2 cellular contexts compared by ENCODE assay signal in the genomic region with DNA sequence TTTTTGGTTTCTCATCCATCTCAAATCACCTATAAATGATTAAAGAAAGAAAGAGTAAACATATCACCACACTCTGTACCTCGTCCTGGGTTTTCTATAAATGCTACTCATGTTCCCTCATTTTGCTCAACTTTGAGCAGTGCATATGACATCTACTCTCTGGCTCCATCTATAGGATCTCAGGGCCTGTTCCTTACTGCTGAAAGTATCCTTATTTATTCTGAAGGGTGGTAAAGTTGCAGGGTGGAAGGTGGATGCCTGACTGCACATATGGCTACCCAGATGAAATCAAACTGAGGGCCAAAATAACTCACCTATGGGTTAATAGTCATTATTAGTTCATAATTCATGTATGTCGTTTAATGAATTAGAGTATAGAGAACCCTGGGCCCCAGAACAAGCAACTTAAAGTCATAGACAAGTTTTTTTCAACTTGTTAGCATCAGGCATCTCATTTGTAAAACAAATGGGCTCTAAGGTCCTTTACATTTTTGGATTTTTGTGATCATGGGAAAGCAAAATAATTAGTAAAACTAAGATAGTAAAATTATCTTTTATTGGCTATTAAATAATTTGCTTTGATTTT.
A peak's percentile ranks its signal among the peaks of the same experiment; 100 is the strongest.
TF ChIP-seq lines count a peak whose summit lies in the region.

No MANE protein-coding gene starts in this region.

TF ChIP-seq in HEK293, 187 proteins besides CTCF, POLR2A, EP300 and RAD21:
- TF ChIP-seq ZNF274 (IDR thresholded peaks at IDR 0.05; ENCODE audit: low read length) (no peak), ZNF274 (tag by site-specific recombination; IDR thresholded peaks at IDR 0.05; ENCODE audit: borderline replicate concordance) (no peak), ZBTB17 (tag by site-specific recombination; IDR thresholded peaks at IDR 0.05) (peak; percentile 61), ZNF266 (tag by site-specific recombination; IDR thresholded peaks at IDR 0.05; ENCODE audit: low read depth) (no peak), ZNF214 (tag by site-specific recombination; IDR thresholded peaks at IDR 0.05; ENCODE audit: borderline replicate concordance) (no peak), ZNF654 (tag by site-specific recombination; IDR thresholded peaks at IDR 0.05; ENCODE audit: low read depth) (peak; percentile 56), IKZF3 (tag by site-specific recombination; IDR thresholded peaks at IDR 0.05) (no peak), ZBTB20 (tag by site-specific recombination; IDR thresholded peaks at IDR 0.05) (peak; percentile 82), ZBTB7A (tag by site-specific recombination; IDR thresholded peaks at IDR 0.05; ENCODE audit: low read depth) (no peak)
TF ChIP-seq in HEK293: peak in this region for 3.

TF ChIP-seq in K562, 482 proteins besides CTCF, POLR2A, EP300 and RAD21:
- TF ChIP-seq, protein P1, sequence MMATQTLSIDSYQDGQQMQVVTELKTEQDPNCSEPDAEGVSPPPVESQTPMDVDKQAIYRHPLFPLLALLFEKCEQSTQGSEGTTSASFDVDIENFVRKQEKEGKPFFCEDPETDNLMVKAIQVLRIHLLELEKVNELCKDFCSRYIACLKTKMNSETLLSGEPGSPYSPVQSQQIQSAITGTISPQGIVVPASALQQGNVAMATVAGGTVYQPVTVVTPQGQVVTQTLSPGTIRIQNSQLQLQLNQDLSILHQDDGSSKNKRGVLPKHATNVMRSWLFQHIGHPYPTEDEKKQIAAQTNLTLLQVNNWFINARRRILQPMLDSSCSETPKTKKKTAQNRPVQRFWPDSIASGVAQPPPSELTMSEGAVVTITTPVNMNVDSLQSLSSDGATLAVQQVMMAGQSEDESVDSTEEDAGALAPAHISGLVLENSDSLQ (IDR thresholded peaks at IDR 0.05), result peak; percentile 49
- TF ChIP-seq NRF1 (conservative IDR thresholded peaks at IDR 0.05 in 1 of 2, IDR thresholded peaks at IDR 0.05 in 1 of 2), result 0 out of 4 replicates have a peak, but pooled peaks of 1 of the 2 experiments have one; percentile 6
- TF ChIP-seq FOXK2 (conservative IDR thresholded peaks at IDR 0.05 in 1 of 2, IDR thresholded peaks at IDR 0.05 in 1 of 2; ENCODE audit: low read depth in 2 of 2), result peak; percentile 52 to 58; a peak in 2 of 4 replicates
- TF ChIP-seq, protein P2, sequence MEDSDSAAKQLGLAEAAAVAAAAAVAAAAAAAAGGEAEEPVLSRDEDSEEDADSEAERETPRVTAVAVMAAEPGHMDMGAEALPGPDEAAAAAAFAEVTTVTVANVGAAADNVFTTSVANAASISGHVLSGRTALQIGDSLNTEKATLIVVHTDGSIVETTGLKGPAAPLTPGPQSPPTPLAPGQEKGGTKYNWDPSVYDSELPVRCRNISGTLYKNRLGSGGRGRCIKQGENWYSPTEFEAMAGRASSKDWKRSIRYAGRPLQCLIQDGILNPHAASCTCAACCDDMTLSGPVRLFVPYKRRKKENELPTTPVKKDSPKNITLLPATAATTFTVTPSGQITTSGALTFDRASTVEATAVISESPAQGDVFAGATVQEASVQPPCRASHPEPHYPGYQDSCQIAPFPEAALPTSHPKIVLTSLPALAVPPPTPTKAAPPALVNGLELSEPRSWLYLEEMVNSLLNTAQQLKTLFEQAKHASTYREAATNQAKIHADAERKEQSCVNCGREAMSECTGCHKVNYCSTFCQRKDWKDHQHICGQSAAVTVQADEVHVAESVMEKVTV (CRISPR knock-in tag; IDR thresholded peaks at IDR 0.05), result peak; percentile 37; the same call in 1 of the 2 replicates
- no peak for TF ChIP-seq SIX5 (IDR thresholded peaks at IDR 0.05; ENCODE audit: borderline replicate concordance in 1 of 2, insufficient read depth in 1 of 2, low read depth in 1 of 2, low read length in 2 of 2)
- 0 out of 2 replicates have a peak, but pooled peaks have one; percentile 39 for TF ChIP-seq ARID2 (IDR thresholded peaks at IDR 0.05)
- TF ChIP-seq ZZZ3 (IDR thresholded peaks at IDR 0.05), result 0 out of 2 replicates have a peak, but pooled peaks have one; percentile 60
- TF ChIP-seq, protein P3, sequence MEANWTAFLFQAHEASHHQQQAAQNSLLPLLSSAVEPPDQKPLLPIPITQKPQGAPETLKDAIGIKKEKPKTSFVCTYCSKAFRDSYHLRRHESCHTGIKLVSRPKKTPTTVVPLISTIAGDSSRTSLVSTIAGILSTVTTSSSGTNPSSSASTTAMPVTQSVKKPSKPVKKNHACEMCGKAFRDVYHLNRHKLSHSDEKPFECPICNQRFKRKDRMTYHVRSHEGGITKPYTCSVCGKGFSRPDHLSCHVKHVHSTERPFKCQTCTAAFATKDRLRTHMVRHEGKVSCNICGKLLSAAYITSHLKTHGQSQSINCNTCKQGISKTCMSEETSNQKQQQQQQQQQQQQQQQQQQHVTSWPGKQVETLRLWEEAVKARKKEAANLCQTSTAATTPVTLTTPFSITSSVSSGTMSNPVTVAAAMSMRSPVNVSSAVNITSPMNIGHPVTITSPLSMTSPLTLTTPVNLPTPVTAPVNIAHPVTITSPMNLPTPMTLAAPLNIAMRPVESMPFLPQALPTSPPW (CRISPR knock-in tag; IDR thresholded peaks at IDR 0.05), result peak; percentile 27; the same call in 1 of the 2 replicates
- TF ChIP-seq PHTF2 (CRISPR knock-in tag; IDR thresholded peaks at IDR 0.05), result no peak
- 0 out of 2 replicates have a peak, but pooled peaks have one; percentile 16 for TF ChIP-seq SMARCA4 (IDR thresholded peaks at IDR 0.05)
- no peak for TF ChIP-seq GTF2A2 (tag; IDR thresholded peaks at IDR 0.05)
- peak; percentile 59 for TF ChIP-seq SMC3 (conservative IDR thresholded peaks at IDR 0.05; ENCODE audit: insufficient read depth, low read depth, low read length)
